In the genomic region with DNA sequence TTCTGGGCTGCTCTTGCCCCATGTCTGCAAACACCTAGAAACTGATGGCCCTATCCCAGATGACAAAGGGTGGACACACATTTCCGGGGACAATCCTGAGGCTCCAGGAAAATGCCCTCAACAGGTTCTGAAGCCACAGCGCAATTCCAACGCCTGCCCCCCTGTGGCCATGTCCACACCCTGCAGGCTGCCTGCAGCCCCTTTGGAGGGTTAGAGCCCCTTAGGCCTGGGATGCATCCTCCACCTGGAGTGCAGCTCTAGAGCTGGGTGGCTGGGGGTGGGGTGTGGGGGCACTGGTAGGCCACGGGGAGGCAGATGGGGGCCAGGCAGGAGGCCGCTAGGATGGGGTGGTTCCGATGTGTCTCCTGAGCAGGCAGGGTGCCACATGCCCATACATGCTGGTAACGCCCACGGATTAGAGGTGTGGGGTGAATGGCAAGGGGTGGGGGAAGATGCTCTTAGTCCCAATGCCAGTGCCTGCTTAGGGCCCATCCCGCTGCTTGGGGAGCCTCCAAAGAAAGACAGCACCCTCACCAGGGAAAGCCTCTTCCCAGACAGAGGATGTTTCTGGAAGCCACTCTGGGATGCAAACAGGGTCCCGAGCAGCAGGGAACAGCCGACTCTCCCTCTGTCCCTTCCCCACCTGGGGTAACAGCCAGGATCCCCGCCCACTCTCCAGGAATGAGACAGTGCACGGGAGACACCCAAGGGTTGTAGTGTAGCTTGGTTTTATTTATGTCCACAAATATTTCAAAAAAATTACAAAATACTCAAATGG, we compare ENCODE assay signal across 9 cellular contexts. TPM values are rescaled to one million over a fixed set of nuclear protein-coding genes. Genes with fewer than 3 reads are reported as not detected.
DNase-seq lines count a peak whose midpoint lies in the region; ATAC-seq and TF ChIP-seq lines count a peak whose summit lies in the region.
"Had no signal": no experiment of that assay in that cellular context is flagged by ENCODE, and none has a peak within 500 bp of the region (broad histone marks: within the 10 kb centered on the region; RNA-seq: fewer than 3 reads in every experiment).

No MANE protein-coding gene starts in this region.

- DNase-seq in NCI-H82 (lab: John Stamatoyannopoulos, UW) = peak; percentile 70
- DNase-seq in NCI-H82 treated with DMSO at 0.1 percent for 48 hours (lab: John Stamatoyannopoulos, UW; ENCODE audit: unreplicated experiment) = no peak
- DNase-seq in Peyer's patch = peak in 1 of 3 donors; percentile 53
- DNase-seq in fibroblast of pulmonary artery (ENCODE audit: low read depth) = no peak
- DNase-seq in smooth muscle cell (lab: John Stamatoyannopoulos, UW; ENCODE audit: unreplicated experiment) = no peak
- no peak for DNase-seq in cerebellar nuclear complex (lab: John Stamatoyannopoulos, UW)
- no peak for DNase-seq in COR-L47 (lab: John Stamatoyannopoulos, UW)
- DNase-seq: CD4-positive, CD25-positive, alpha-beta regulatory T cell had no signal

- WGBS in smooth muscle cell (ENCODE audit: low lambda C conversion rate) = 79% methylated on average over 13 of the region's 13 CpGs

- ATAC-seq in HG03469 (IDR thresholded peaks at IDR 0.05; ENCODE audit: unreplicated experiment) = no peak

- TF ChIP-seq CTCF in Peyer's patch (IDR thresholded peaks at IDR 0.05) = peak in 5 of 6 experiments; percentile 35 to 59 (median 55)
- TF ChIP-seq CTCF in fibroblast of pulmonary artery (IDR thresholded peaks at IDR 0.05; ENCODE audit: low read length, missing control alignments) = peak; percentile 68
- TF ChIP-seq CTCF in smooth muscle cell (IDR thresholded peaks at IDR 0.05; ENCODE audit: borderline replicate concordance, insufficient read depth, poor library complexity, severe bottlenecking) = peak; percentile 68

- no peaks in the 10 kb centered on the region for H3K9me3 ChIP-seq in Peyer's patch
- no peaks in the 10 kb centered on the region for H3K9me3 ChIP-seq in smooth muscle cell (replicated peaks; ENCODE audit: low read depth)

- H3K9ac ChIP-seq in smooth muscle cell (ENCODE audit: low read depth) = no peak overlapping the region

- H3K36me3 ChIP-seq in Peyer's patch (peaks cover 0 to 38% (median 0%) of the 10 kb centered on the region in 3 donors), smooth muscle cell (ENCODE audit: low read depth) (peaks cover 10% of the 10 kb centered on the region)

- H3K4me1 ChIP-seq in Peyer's patch (peaks cover 0 to 15% (median 0%) of the 10 kb centered on the region in 4 donors), smooth muscle cell (ENCODE audit: low read depth) (no peaks in the 10 kb centered on the region)

- H2AFZ ChIP-seq in smooth muscle cell (ENCODE audit: low read depth) = no peak overlapping the region

- H3K4me2 ChIP-seq in smooth muscle cell = no peak overlapping the region

- no peak overlapping the region for H3K27ac ChIP-seq in Peyer's patch
- H3K27ac ChIP-seq in smooth muscle cell (ENCODE audit: low read depth) = no peak overlapping the region

- peaks cover 16% of the 10 kb centered on the region for H3F3A ChIP-seq in smooth muscle cell (ENCODE audit: low read depth)

- no peak for TF ChIP-seq POLR2A in Peyer's patch (IDR thresholded peaks at IDR 0.05)

- H3K4me3 ChIP-seq in Peyer's patch (no peak overlapping the region), fibroblast of pulmonary artery (replicated peaks; ENCODE audit: low read depth, low read length) (no peak overlapping the region), smooth muscle cell (no peak overlapping the region)

- H4K20me1 ChIP-seq in smooth muscle cell (ENCODE audit: low read depth) = peaks cover 30% of the 10 kb centered on the region

- no peaks in the 10 kb centered on the region for H3K79me2 ChIP-seq in smooth muscle cell (ENCODE audit: low read depth)

- H3K27me3 ChIP-seq in Peyer's patch = no peaks in the 10 kb centered on the region
- H3K27me3 ChIP-seq in smooth muscle cell (ENCODE audit: low read depth) = no peaks in the 10 kb centered on the region

RNA-seq across cellular contexts. Expression of a gene that starts 34.0 kb away (rescaled TPM):
- 1 to 10 TPM in 2 of 4 donors, under 1 TPM in 2; 0.70 to 2.5 (median 1.1) TPM for total RNA-seq in Peyer's patch
- 1.7 TPM in 1 of 2 replicates, not detected in the other for total RNA-seq in smooth muscle cell
- polyA plus RNA-seq in smooth muscle cell = 1.8 and 3.0 TPM in 2 replicates
